16 cellular contexts compared by ENCODE assay signal in the genomic region with DNA sequence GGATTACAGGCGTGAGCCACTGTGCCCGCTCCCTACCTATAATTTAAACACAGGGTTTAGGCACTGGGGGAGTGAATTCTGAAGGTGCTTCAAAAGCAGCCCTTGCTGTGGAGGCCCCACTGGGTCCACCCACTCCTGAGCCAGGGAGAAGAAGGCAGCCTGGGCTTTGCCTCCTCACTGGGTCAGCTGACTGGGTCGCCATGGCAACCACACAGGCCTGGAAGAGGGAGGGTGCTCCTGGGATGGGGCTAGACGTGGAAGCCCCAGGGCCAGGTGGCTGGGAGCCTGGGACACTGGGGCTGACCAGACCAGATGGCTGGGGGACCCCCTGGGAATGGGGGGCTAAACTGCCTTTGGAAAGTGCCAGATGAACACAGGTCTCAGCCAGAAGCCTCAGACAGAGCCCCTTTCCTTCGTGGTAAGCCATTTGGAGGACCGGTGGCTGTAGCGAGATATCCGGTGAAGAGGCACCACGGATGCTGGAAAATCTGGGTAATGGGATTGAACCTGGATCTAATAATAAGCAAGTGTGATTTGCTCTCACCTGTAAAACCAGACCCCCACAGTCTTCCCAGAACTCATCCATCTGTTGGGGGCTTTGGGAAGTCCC. TPM values are rescaled to one million over a fixed set of nuclear protein-coding genes. Genes with fewer than 3 reads are reported as not detected.
A peak's percentile ranks its signal among the peaks of the same experiment; 100 is the strongest.
DNase-seq lines count a peak whose midpoint lies in the region; ATAC-seq and TF ChIP-seq lines count a peak whose summit lies in the region.
"Had no signal": no experiment of that assay in that cellular context is flagged by ENCODE, and none has a peak within 500 bp of the region (broad histone marks: within the 10 kb centered on the region; RNA-seq: fewer than 3 reads in every experiment).

No MANE protein-coding gene starts in this region.

- H3K27me3 Mint-ChIP-seq in activated T-helper 17 cell treated with anti-CD3 and anti-CD28 coated beads, Interleukin-2, amount 50 U/mL, for 72 hours, result peaks cover 6% of the 10 kb centered on the region
- peaks cover 20 to 31% of the 10 kb centered on the region in 2 donors for H3K27me3 Mint-ChIP-seq in stimulated activated naive B cell treated with anti-CD40 and anti-IgM and Interleukin-4, amounts not matched to agents 10 μg/mL and 1 μg/mL and 100 μg/mL, for 72 hours

- H3K36me3 Mint-ChIP-seq in activated T-helper 17 cell treated with anti-CD3 and anti-CD28 coated beads, Interleukin-2, amount 50 U/mL, for 72 hours (ENCODE audit: low read depth), result no peaks in the 10 kb centered on the region
- H3K36me3 Mint-ChIP-seq in stimulated activated naive B cell treated with anti-CD40 and anti-IgM and Interleukin-4, amounts not matched to agents 10 μg/mL and 1 μg/mL and 100 μg/mL, for 72 hours, result no peaks in the 10 kb centered on the region
- H3K36me3 Mint-ChIP-seq: activated naive CD8-positive, alpha-beta T cell; naive thymus-derived CD4-positive, alpha-beta T cell had no signal

- TF ChIP-seq CTCF in NB4 (IDR thresholded peaks at IDR 0.05; ENCODE audit: low read depth, low read length), result no peak

- ATAC-seq in activated T-helper 17 cell treated with anti-CD3 and anti-CD28 coated beads, Interleukin-2, amount 50 U/mL, for 72 hours (replicated peaks), result peak; percentile 29
- peak; percentile 63 to 64 for ATAC-seq in stimulated activated naive B cell treated with anti-CD40 and anti-IgM and Interleukin-4, amounts not matched to agents 10 μg/mL and 1 μg/mL and 100 μg/mL, for 72 hours (replicated peaks)
- ATAC-seq in HG02981 (IDR thresholded peaks at IDR 0.05; ENCODE audit: unreplicated experiment), result no peak
- ATAC-seq: naive thymus-derived CD4-positive, alpha-beta T cell had no signal

- H3K4me1 Mint-ChIP-seq in activated T-helper 17 cell treated with anti-CD3 and anti-CD28 coated beads, Interleukin-2, amount 50 U/mL, for 72 hours, result no peaks in the 10 kb centered on the region
- H3K4me1 Mint-ChIP-seq in stimulated activated naive B cell treated with anti-CD40 and anti-IgM and Interleukin-4, amounts not matched to agents 10 μg/mL and 1 μg/mL and 100 μg/mL, for 72 hours, result no peaks in the 10 kb centered on the region
- H3K4me1 Mint-ChIP-seq: B cell; naive thymus-derived CD4-positive, alpha-beta T cell had no signal

- no peak for TF ChIP-seq POLR2A in NB4 (IDR thresholded peaks at IDR 0.05; ENCODE audit: extremely low read depth, insufficient read length)

- no peak overlapping the region for H3K4me3 Mint-ChIP-seq in activated T-helper 17 cell treated with anti-CD3 and anti-CD28 coated beads, Interleukin-2, amount 50 U/mL, for 72 hours
- H3K4me3 Mint-ChIP-seq in stimulated activated naive B cell treated with anti-CD40 and anti-IgM and Interleukin-4, amounts not matched to agents 10 μg/mL and 1 μg/mL and 100 μg/mL, for 72 hours, result no peak overlapping the region
- H3K4me3 Mint-ChIP-seq: activated naive CD8-positive, alpha-beta T cell; B cell; naive thymus-derived CD4-positive, alpha-beta T cell had no signal

- H3K27ac Mint-ChIP-seq in activated T-helper 17 cell treated with anti-CD3 and anti-CD28 coated beads, Interleukin-2, amount 50 U/mL, for 72 hours, result no peak overlapping the region
- H3K27ac Mint-ChIP-seq in stimulated activated naive B cell treated with anti-CD40 and anti-IgM and Interleukin-4, amounts not matched to agents 10 μg/mL and 1 μg/mL and 100 μg/mL, for 72 hours, result no peak overlapping the region
- H3K27ac Mint-ChIP-seq: activated naive CD8-positive, alpha-beta T cell; B cell; naive thymus-derived CD4-positive, alpha-beta T cell had no signal

- no peaks in the 10 kb centered on the region for H3K9me3 Mint-ChIP-seq in activated T-helper 17 cell treated with anti-CD3 and anti-CD28 coated beads, Interleukin-2, amount 50 U/mL, for 72 hours
- H3K9me3 Mint-ChIP-seq in stimulated activated naive B cell treated with anti-CD40 and anti-IgM and Interleukin-4, amounts not matched to agents 10 μg/mL and 1 μg/mL and 100 μg/mL, for 72 hours, result peaks cover 0 to 1% of the 10 kb centered on the region in 2 donors

- H3K4me3 ChIP-seq in NB4 (ENCODE audit: low read depth, low read length), result no peak overlapping the region
- H3K4me3 ChIP-seq: upper lobe of left lung had no signal

- DNase-seq in activated CD4-positive, alpha-beta T cell treated with anti-CD3 and anti-CD28 coated beads for 48 hours, result peak; percentile 47
- DNase-seq in activated CD4-positive, alpha-beta T cell treated with anti-CD3 and anti-CD28 coated beads, Interleukin-2, amount 50 U/mL, for 1 hour, result no peak
- DNase-seq in NB4 (ENCODE audit: low read depth) (peak; percentile 22), NCI-H446 treated with DMSO at 0.1 percent for 48 hours (lab: John Stamatoyannopoulos, UW) (no peak), HT-29 (ENCODE audit: low spot score) (no peak)
- no peak for DNase-seq in stimulated activated naive B cell treated with anti-CD40 and anti-IgM and Interleukin-4, amounts not matched to agents 10 μg/mL and 1 μg/mL and 100 μg/mL, for 72 hours
- DNase-seq: activated CD4-positive, alpha-beta T cell treated with anti-CD3 and anti-CD28 coated beads, Interleukin-2, amount 50 U/mL, for 4 hours; cortex of kidney; naive thymus-derived CD4-positive, alpha-beta T cell; NCI-H226; upper lobe of left lung had no signal

RNA-seq across cellular contexts. Expression of gene TRARG1, which starts 32.9 kb away (rescaled TPM):
- total RNA-seq in activated T-helper 17 cell treated with anti-CD3 and anti-CD28 coated beads, Interleukin-2, amount 50 U/mL, for 72 hours, result under 1 TPM; 0.06 to 0.08 TPM
- total RNA-seq in HT-29 (2014; rRNA removed; shearing (Covaris generic)), result not detected in 2 replicates
- total RNA-seq: B cell, SK-MEL-5, upper lobe of left lung had no signal

RNA-seq across cellular contexts. Expression of gene BHLHA9, which starts 42.1 kb away (rescaled TPM):
- not detected for total RNA-seq in activated T-helper 17 cell treated with anti-CD3 and anti-CD28 coated beads, Interleukin-2, amount 50 U/mL, for 72 hours
- total RNA-seq in HT-29 (2014; rRNA removed; shearing (Covaris generic)), result not detected in 2 replicates
- total RNA-seq: B cell; naive thymus-derived CD4-positive, alpha-beta T cell; SK-MEL-5; upper lobe of left lung had no signal

Comparison
In these comparisons a context has a peak if more than half of its experiments do, and no peak if none do; other contexts are left out.
1. DNase-seq: peak in activated CD4-positive, alpha-beta T cell treated with anti-CD3 and anti-CD28 coated beads for 48 hours (single experiment) and NB4 (single experiment); none in activated CD4-positive, alpha-beta T cell treated with anti-CD3 and anti-CD28 coated beads, Interleukin-2, amount 50 U/mL, for 1 hour (single experiment), stimulated activated naive B cell treated with anti-CD40 and anti-IgM and Interleukin-4, amounts not matched to agents 10 μg/mL and 1 μg/mL and 100 μg/mL, for 72 hours (single experiment), NCI-H446 treated with DMSO at 0.1 percent for 48 hours (single experiment) and HT-29 (single experiment).